ENCODE assay signal across 10 cellular contexts in the genomic region with DNA sequence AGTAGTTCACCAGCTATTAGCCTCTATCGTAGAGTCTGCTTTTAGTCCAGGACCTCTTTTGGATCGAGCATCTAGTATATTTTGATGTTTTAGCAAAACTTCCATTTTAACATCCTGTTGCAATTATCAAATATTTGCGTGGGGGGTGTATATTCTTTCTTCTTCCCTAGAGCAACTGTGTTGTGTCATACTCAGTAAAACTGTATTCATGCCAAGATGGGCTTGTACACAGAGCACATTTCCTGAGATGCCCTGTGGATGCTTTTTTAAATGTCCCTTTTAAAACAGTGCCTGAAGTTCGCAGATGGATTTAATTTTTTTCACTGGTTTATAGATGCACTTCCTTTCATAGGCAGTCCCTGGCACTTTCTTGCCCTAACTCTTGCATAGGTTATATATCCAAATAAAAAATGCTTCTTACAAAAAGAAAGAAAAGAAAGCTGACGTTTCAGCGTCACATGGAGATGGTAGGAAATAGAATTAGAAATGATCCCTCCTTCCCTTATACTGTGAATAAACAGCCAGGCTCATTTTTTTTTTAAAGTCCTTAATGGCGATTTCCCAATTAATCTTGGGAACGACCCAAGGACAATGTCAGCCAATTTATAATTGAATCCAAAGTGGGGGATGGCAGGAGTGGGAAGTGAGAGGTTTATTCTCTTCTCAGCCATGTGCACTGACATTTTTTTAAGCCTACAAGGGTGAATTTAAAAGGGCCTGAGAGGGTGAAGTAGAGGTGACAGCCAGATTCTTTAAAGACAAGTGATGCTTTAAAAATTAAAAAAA.
DNase-seq lines count a peak whose midpoint lies in the region; ATAC-seq lines count a peak whose summit lies in the region.
"Had no signal": no experiment of that assay in that cellular context is flagged by ENCODE, and none has a peak within 500 bp of the region (broad histone marks: within the 10 kb centered on the region; RNA-seq: fewer than 3 reads in every experiment).

No MANE protein-coding gene starts in this region.

- intact Hi-C loops in left cardiac atrium (cut with DNase I) = no loop called here
- intact Hi-C loops in naive thymus-derived CD4-positive, alpha-beta T cell (cut with micrococcal nuclease) = no loop called here

- no peaks in the 10 kb centered on the region for H3K36me3 ChIP-seq in naive thymus-derived CD4-positive, alpha-beta T cell (ENCODE audit: control insufficient read depth in 2 of 3, insufficient read depth in 3 of 3, low read length in 3 of 3)

- peaks cover 3 to 4% of the 10 kb centered on the region in 2 donors for H3K4me1 ChIP-seq in naive thymus-derived CD4-positive, alpha-beta T cell (ENCODE audit: control insufficient read depth in 2 of 2, insufficient read depth in 2 of 2, low read length in 2 of 2)
- H3K4me1 ChIP-seq: psoas muscle had no signal

- H3K27ac ChIP-seq in skin epidermis = peak overlapping the region in 13 of 21 experiments; percentile 28 to 73 (median 57)
- H3K27ac ChIP-seq in naive thymus-derived CD4-positive, alpha-beta T cell (ENCODE audit: low read depth, low read length) = no peak overlapping the region
- H3K27ac ChIP-seq: psoas muscle had no signal

- POLR2A ChIA-PET in naive thymus-derived CD4-positive, alpha-beta T cell (lab: Charles Lee) = interaction anchor here (1.5 kb wide), 1 partner anchor 9 kb away, joined by 5 read pairs; no protein-coding TSS in a partner anchor

- ATAC-seq in left cardiac atrium (peak; percentile 61 to 75), HG02588 (IDR thresholded peaks at IDR 0.05; ENCODE audit: unreplicated experiment) (no peak), HG03025 (IDR thresholded peaks at IDR 0.05; ENCODE audit: low FRiP score, unreplicated experiment) (no peak)
- ATAC-seq in naive thymus-derived CD4-positive, alpha-beta T cell = no peak

- H3K27ac Mint-ChIP-seq in naive thymus-derived CD4-positive, alpha-beta T cell = peak overlapping the region in 4 of 9 donors; percentile 10 to 67 (median 28)

- H3K4me3 Mint-ChIP-seq in naive thymus-derived CD4-positive, alpha-beta T cell = no peak overlapping the region

- no peaks in the 10 kb centered on the region for H3K9me3 Mint-ChIP-seq in naive thymus-derived CD4-positive, alpha-beta T cell

- no peaks in the 10 kb centered on the region for H3K27me3 Mint-ChIP-seq in naive thymus-derived CD4-positive, alpha-beta T cell

- no peaks in the 10 kb centered on the region for H3K9me3 ChIP-seq in naive thymus-derived CD4-positive, alpha-beta T cell (ENCODE audit: control insufficient read depth in 2 of 3, low read length in 3 of 3)
- H3K9me3 ChIP-seq: psoas muscle had no signal

- CTCF ChIA-PET in naive thymus-derived CD4-positive, alpha-beta T cell (lab: Charles Lee) = no interaction called here

- H3K36me3 Mint-ChIP-seq in naive thymus-derived CD4-positive, alpha-beta T cell = peaks cover 0 to 2% (median 0%) of the 10 kb centered on the region in 5 donors

- DNase-seq in EH (ENCODE audit: low read depth) (peak; percentile 89), amniotic epithelial cell (ENCODE audit: low read depth) (peak; percentile 61), left cardiac atrium (no peak), SHP77 (lab: John Stamatoyannopoulos, UW) (no peak)
- DNase-seq in naive thymus-derived CD4-positive, alpha-beta T cell = no peak
- DNase-seq: NCI-H1417, psoas muscle had no signal

- peaks cover 17 to 70% (median 29%) of the 10 kb centered on the region in 7 donors for H3K4me1 Mint-ChIP-seq in naive thymus-derived CD4-positive, alpha-beta T cell

- H3K27me3 ChIP-seq in naive thymus-derived CD4-positive, alpha-beta T cell (ENCODE audit: control insufficient read depth in 2 of 2, insufficient read depth in 2 of 2, low read length in 2 of 2) = no peaks in the 10 kb centered on the region

- H3K4me3 ChIP-seq in skin epidermis = no peak overlapping the region
- H3K4me3 ChIP-seq in naive thymus-derived CD4-positive, alpha-beta T cell (ENCODE audit: low read length) = no peak overlapping the region
- H3K4me3 ChIP-seq: psoas muscle had no signal

Comparison
In these comparisons a context has a peak if more than half of its experiments do, and no peak if none do; other contexts are left out.
1. DNase-seq: peak in EH (single experiment) and amniotic epithelial cell (single experiment); none in left cardiac atrium (single experiment), naive thymus-derived CD4-positive, alpha-beta T cell (0 of 9) and SHP77 (0 of 2).
2. ATAC-seq: peak in left cardiac atrium (2 of 2); none in naive thymus-derived CD4-positive, alpha-beta T cell (single experiment), HG02588 (single experiment) and HG03025 (single experiment).